Comparison of ENCODE assay signal across 8 cellular contexts in genomic region chr15:34582461-34583357, GRCh38. TPM values are rescaled to one million over a fixed set of nuclear protein-coding genes. Genes with fewer than 3 reads are reported as not detected.
DNase-seq lines count a peak whose midpoint lies in the region; ATAC-seq, FAIRE-seq and TF ChIP-seq lines count a peak whose summit lies in the region.

No MANE protein-coding gene starts in this region.

- FAIRE-seq in kidney (lab: Jason Lieb, UNC) = no peak

- H3K4me1 Mint-ChIP-seq in Calu3 (ENCODE audit: low read depth, unreplicated experiment) (peaks cover 7% of the 10 kb centered on the region), T-helper 17 cell (peaks cover 36% of the 10 kb centered on the region)

- H3K27ac ChIP-seq in kidney (ENCODE audit: low read depth in 2 of 2, low read length in 2 of 2) = no peak overlapping the region

- intact Hi-C loops in Calu3 (cut with micrococcal nuclease; ENCODE audit: unreplicated experiment) = no loop called here
- intact Hi-C loops in kidney (cut with DNase I) = no loop called here

- H3K9me3 ChIP-seq in T-helper 17 cell (ENCODE audit: control insufficient read depth, low read length, poor library complexity, severe bottlenecking) = no peaks in the 10 kb centered on the region
- H3K9me3 ChIP-seq in kidney (ENCODE audit: control insufficient read depth in 1 of 2, low read length in 2 of 2) = no peaks in the 10 kb centered on the region

- no peak for TF ChIP-seq CTCF in Calu3 (IDR thresholded peaks at IDR 0.05; ENCODE audit: unreplicated experiment)
- no peak for TF ChIP-seq CTCF in cardiac fibroblast (IDR thresholded peaks at IDR 0.05; ENCODE audit: low read depth, low read length)
- TF ChIP-seq CTCF in kidney (IDR thresholded peaks at IDR 0.05; ENCODE audit: borderline replicate concordance, extremely low read depth, insufficient read depth) = no peak

- H3K4me3 ChIP-seq in cardiac fibroblast (replicated peaks in 1 of 2; ENCODE audit: low read depth in 2 of 2, low read length in 2 of 2) (peak overlapping the region; percentile 68 to 70), kidney (ENCODE audit: low read length in 2 of 2) (peak overlapping the region; percentile 56 to 79)

- CTCF ChIA-PET in Calu3 (lab: Charles Lee) = no interaction called here

- H3K27me3 Mint-ChIP-seq in Calu3 (ENCODE audit: unreplicated experiment) (no peaks in the 10 kb centered on the region), T-helper 17 cell (peaks cover 4% of the 10 kb centered on the region)

- no peaks in the 10 kb centered on the region for H3K36me3 ChIP-seq in kidney (ENCODE audit: control insufficient read depth in 1 of 2, insufficient read depth in 2 of 2, low read length in 2 of 2)

- peak; percentile 23 for DNase-seq in Calu3
- DNase-seq in T-helper 17 cell = peak; percentile 7 to 34 (median 21)
- DNase-seq in cardiac fibroblast (ENCODE audit: low read depth in 2 of 2) = peak; percentile 30 to 39
- DNase-seq in kidney = peak; percentile 80
- peak; percentile 47 for DNase-seq in stimulated activated CD4-positive, alpha-beta T cell treated with anti-CD3 and anti-CD28 coated beads, Interleukin-4, amount 100 ng/mL, for 1 hour
- no peak for DNase-seq in MV-4-11 (lab: John Stamatoyannopoulos, UW)

- H3K9ac ChIP-seq in kidney (ENCODE audit: low read length in 2 of 2) = peak overlapping the region; percentile 24 to 69

- H3K4me3 Mint-ChIP-seq in Calu3 (ENCODE audit: low read depth, unreplicated experiment) = peak overlapping the region; percentile 79
- peak overlapping the region; percentile 91 for H3K4me3 Mint-ChIP-seq in T-helper 17 cell

- H3K4me1 ChIP-seq in kidney (ENCODE audit: control insufficient read depth in 1 of 2, insufficient read depth in 1 of 2, low read depth in 1 of 2, low read length in 2 of 2) = peaks cover 0 to 5% of the 10 kb centered on the region in 2 donors

- no TSS peak for BruUV-seq in Calu3 (replicated peaks; lab: Mats Ljungman, UMichigan)

- H3K27ac Mint-ChIP-seq in Calu3 (ENCODE audit: unreplicated experiment) (no peak overlapping the region), T-helper 17 cell (no peak overlapping the region)

- ATAC-seq in GM19395 (IDR thresholded peaks at IDR 0.05; ENCODE audit: unreplicated experiment) (peak; percentile 52), HG03439 (IDR thresholded peaks at IDR 0.05; ENCODE audit: unreplicated experiment) (peak; percentile 47), T-helper 17 cell (peak; percentile 44)

- H3K36me3 Mint-ChIP-seq in Calu3 (ENCODE audit: insufficient read depth, unreplicated experiment) (peaks cover 17% of the 10 kb centered on the region), T-helper 17 cell (ENCODE audit: low read depth) (no peaks in the 10 kb centered on the region)

- H3K9me3 Mint-ChIP-seq in Calu3 (ENCODE audit: low read depth, unreplicated experiment) = no peaks in the 10 kb centered on the region

RNA-seq across cellular contexts. Expression of gene GOLGA8B, which starts 0.7 kb away (rescaled TPM):
- 72.5 and 74.9 TPM in 2 replicates for total RNA-seq in Calu3 (2022)
- 100 to 1,000 TPM; 428 to 475 TPM for total RNA-seq in T-helper 17 cell
- 125 TPM for total RNA-seq in kidney
- polyA plus RNA-seq in kidney (ENCODE audit: insufficient read depth, low read depth, low replicate concordance) = 21.4 TPM
